ENCODE assay signal across 28 cellular contexts in the genomic region with DNA sequence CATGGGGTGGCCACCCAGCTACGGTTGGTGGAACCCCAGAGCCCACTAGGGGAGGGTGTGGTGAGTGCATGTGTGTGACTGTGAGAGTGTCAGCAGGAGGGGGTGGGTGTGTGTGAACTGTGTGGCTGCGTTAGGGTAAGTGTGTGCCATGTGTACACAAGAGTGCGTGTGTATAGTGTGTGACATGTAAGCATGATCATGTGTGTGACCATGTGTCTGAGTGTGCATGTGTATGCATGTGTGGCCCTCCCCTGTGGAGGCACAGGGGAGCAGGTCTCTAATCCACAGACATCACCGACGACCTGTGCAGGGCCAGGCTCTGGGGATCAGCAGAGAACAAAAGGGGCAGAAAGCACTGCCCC. TPM values are rescaled to one million over a fixed set of nuclear protein-coding genes. Genes with fewer than 3 reads are reported as not detected.
A peak's percentile ranks its signal among the peaks of the same experiment; 100 is the strongest.
DNase-seq lines count a peak whose midpoint lies in the region; ATAC-seq, FAIRE-seq and TF ChIP-seq lines count a peak whose summit lies in the region.
"Had no signal": no experiment of that assay in that cellular context is flagged by ENCODE, and none has a peak within 500 bp of the region (broad histone marks: within the 10 kb centered on the region; RNA-seq: fewer than 3 reads in every experiment).

No MANE protein-coding gene starts in this region.

- ATAC-seq in activated CD8-positive, alpha-beta T cell treated with anti-CD3 and anti-CD28 coated beads, Interleukin-2, amount 10 ng/mL, durations not matched to agents 7 days and 5 days, result no peak
- no peak for ATAC-seq in omental fat pad (ENCODE audit: low FRiP score)

- H3K79me2 ChIP-seq in astrocyte (ENCODE audit: insufficient read depth, low read length) (no peaks in the 10 kb centered on the region), endothelial cell of umbilical vein (ENCODE audit: control insufficient read depth, insufficient read depth, low read length) (no peaks in the 10 kb centered on the region), osteoblast (ENCODE audit: insufficient read depth, low read length) (no peaks in the 10 kb centered on the region)

- CTCF ChIA-PET in endothelial cell of umbilical vein (lab: Charles Lee), result no interaction called here
- CTCF ChIA-PET in activated CD8-positive, alpha-beta T cell treated with anti-CD3 and anti-CD28 coated beads, Interleukin-2, amount 10 ng/mL, durations not matched to agents 7 days and 5 days (lab: Charles Lee), result no interaction called here

- no peaks in the 10 kb centered on the region for H3K4me1 ChIP-seq in astrocyte (ENCODE audit: insufficient read depth, low read length)
- H3K4me1 ChIP-seq in endothelial cell of umbilical vein (ENCODE audit: control insufficient read depth, extremely low read depth, insufficient read depth, low read length), result no peaks in the 10 kb centered on the region
- H3K4me1 ChIP-seq in osteoblast (ENCODE audit: insufficient read depth, low read length), result no peaks in the 10 kb centered on the region
- H3K4me1 ChIP-seq: BE2C had no signal

- TF ChIP-seq POLR2A in endothelial cell of umbilical vein (IDR thresholded peaks at IDR 0.05; ENCODE audit: low read depth, low read length), result no peak

- peak overlapping the region; percentile 11 for H3K27ac Mint-ChIP-seq in astrocyte (ENCODE audit: unreplicated experiment)
- no peak overlapping the region for H3K27ac Mint-ChIP-seq in activated CD8-positive, alpha-beta T cell treated with anti-CD3 and anti-CD28 coated beads, Interleukin-2, amount 10 ng/mL, durations not matched to agents 7 days and 5 days
- H3K27ac Mint-ChIP-seq: CD14-positive monocyte; CD8-positive, alpha-beta memory T cell had no signal

- no peak for DNase-seq in astrocyte (ENCODE audit: low read depth)
- no peak for DNase-seq in endothelial cell of umbilical vein (ENCODE audit: low read depth, low spot score)
- peak; percentile 84 for DNase-seq in osteoblast (ENCODE audit: insufficient read length, low spot score, missing footprints)
- no peak for DNase-seq in NCI-H748 treated with DMSO at 0.1 percent for 48 hours (lab: John Stamatoyannopoulos, UW)
- DNase-seq in dedifferentiated amniotic fluid mesenchymal stem cell (ENCODE audit: extremely low spot score), result no peak
- DNase-seq in activated CD8-positive, alpha-beta T cell treated with anti-CD3 and anti-CD28 coated beads, Interleukin-2, amount 10 ng/mL, durations not matched to agents 7 days and 5 days, result no peak
- DNase-seq in omental fat pad (ENCODE audit: low spot score), result no peak
- DNase-seq: BE2C; Calu3; CD8-positive, alpha-beta memory T cell; DMS153; DND-41; KBM-7; MV-4-11; NCI-H1105; NCI-H1436 treated with DMSO at 0.1 percent for 48 hours; NCI-H187 treated with DMSO at 0.1 percent for 48 hours; NCI-H2171 treated with DMSO at 0.1 percent for 48 hours; NCI-H345; NCI-H510A treated with DMSO at 0.1 percent for 48 hours; NCI-H774; SIG-M5 had no signal

- H3K9me1 ChIP-seq in endothelial cell of umbilical vein (replicated peaks; ENCODE audit: control insufficient read depth, extremely low read depth, insufficient read depth, low read length), result no peaks in the 10 kb centered on the region

- H3K27me3 Mint-ChIP-seq in astrocyte (ENCODE audit: low read depth, unreplicated experiment), result peaks cover 46% of the 10 kb centered on the region
- peaks cover 24% of the 10 kb centered on the region for H3K27me3 Mint-ChIP-seq in activated CD8-positive, alpha-beta T cell treated with anti-CD3 and anti-CD28 coated beads, Interleukin-2, amount 10 ng/mL, durations not matched to agents 7 days and 5 days (ENCODE audit: low read depth)

- FAIRE-seq in astrocyte (lab: Jason Lieb, UNC), result no peak
- FAIRE-seq in endothelial cell of umbilical vein (lab: Jason Lieb, UNC), result no peak
- FAIRE-seq: GM12892, HTR-8/SVneo, RCC 7860 had no signal

- no peaks in the 10 kb centered on the region for H3K4me1 Mint-ChIP-seq in astrocyte (ENCODE audit: low read depth, unreplicated experiment)
- H3K4me1 Mint-ChIP-seq in activated CD8-positive, alpha-beta T cell treated with anti-CD3 and anti-CD28 coated beads, Interleukin-2, amount 10 ng/mL, durations not matched to agents 7 days and 5 days (ENCODE audit: low read depth), result peaks cover 2% of the 10 kb centered on the region

- no peak overlapping the region for H3K4me2 ChIP-seq in astrocyte (ENCODE audit: low read length)
- no peak overlapping the region for H3K4me2 ChIP-seq in endothelial cell of umbilical vein (ENCODE audit: insufficient read depth, low read length)
- no peak overlapping the region for H3K4me2 ChIP-seq in osteoblast (ENCODE audit: insufficient read depth, low read length)

- H3K27me3 ChIP-seq in astrocyte (ENCODE audit: insufficient read depth, low read length) (peaks cover 13% of the 10 kb centered on the region), endothelial cell of umbilical vein (ENCODE audit: control insufficient read depth in 2 of 2, insufficient read depth in 2 of 2, low read length in 2 of 2) (no peaks in the 10 kb centered on the region), osteoblast (ENCODE audit: insufficient read depth, low read length) (peaks cover 31% of the 10 kb centered on the region)

- H4K20me1 ChIP-seq in astrocyte (ENCODE audit: insufficient read depth, low read length) (no peaks in the 10 kb centered on the region), endothelial cell of umbilical vein (replicated peaks; ENCODE audit: control insufficient read depth, extremely low read depth, insufficient read depth, low read length) (no peaks in the 10 kb centered on the region), osteoblast (ENCODE audit: insufficient read depth, low read length) (no peaks in the 10 kb centered on the region)

- no TSS peak for BruUV-seq in endothelial cell of umbilical vein (replicated peaks; lab: Mats Ljungman, UMichigan)

- intact Hi-C loops in endothelial cell of umbilical vein (cut with micrococcal nuclease), result no loop called here

- dilution Hi-C loops in endothelial cell of umbilical vein (cut with MboI; ENCODE audit: extremely low pct_ligation_motif_present, low sequenced_read_pairs), result no loop called here

- no peaks in the 10 kb centered on the region for H3K9me3 Mint-ChIP-seq in astrocyte (ENCODE audit: unreplicated experiment)
- H3K9me3 Mint-ChIP-seq in activated CD8-positive, alpha-beta T cell treated with anti-CD3 and anti-CD28 coated beads, Interleukin-2, amount 10 ng/mL, durations not matched to agents 7 days and 5 days (ENCODE audit: insufficient read depth), result no peaks in the 10 kb centered on the region
- H3K9me3 Mint-ChIP-seq: CD8-positive, alpha-beta memory T cell had no signal

- no peaks in the 10 kb centered on the region for H3K36me3 Mint-ChIP-seq in astrocyte (ENCODE audit: low read depth, unreplicated experiment)
- no peaks in the 10 kb centered on the region for H3K36me3 Mint-ChIP-seq in activated CD8-positive, alpha-beta T cell treated with anti-CD3 and anti-CD28 coated beads, Interleukin-2, amount 10 ng/mL, durations not matched to agents 7 days and 5 days (ENCODE audit: low read depth)
- H3K36me3 Mint-ChIP-seq: CD8-positive, alpha-beta memory T cell had no signal

- no peak overlapping the region for H3K4me3 Mint-ChIP-seq in astrocyte (ENCODE audit: unreplicated experiment)
- no peak overlapping the region for H3K4me3 Mint-ChIP-seq in activated CD8-positive, alpha-beta T cell treated with anti-CD3 and anti-CD28 coated beads, Interleukin-2, amount 10 ng/mL, durations not matched to agents 7 days and 5 days
- H3K4me3 Mint-ChIP-seq: CD14-positive monocyte; CD8-positive, alpha-beta memory T cell had no signal

- H3K9me3 ChIP-seq in astrocyte (ENCODE audit: insufficient read depth, low read depth, low read length) (no peaks in the 10 kb centered on the region), endothelial cell of umbilical vein (replicated peaks; ENCODE audit: control insufficient read depth, insufficient read depth, low read length) (no peaks in the 10 kb centered on the region), osteoblast (ENCODE audit: low read depth, low read length) (no peaks in the 10 kb centered on the region)
- H3K9me3 ChIP-seq: BE2C had no signal

- POLR2A ChIA-PET in endothelial cell of umbilical vein (lab: Charles Lee), result no interaction called here
- POLR2A ChIA-PET in activated CD8-positive, alpha-beta T cell treated with anti-CD3 and anti-CD28 coated beads, Interleukin-2, amount 10 ng/mL, durations not matched to agents 7 days and 5 days (lab: Charles Lee), result no interaction called here

- H3K36me3 ChIP-seq in astrocyte (ENCODE audit: insufficient read depth, low read length), result no peaks in the 10 kb centered on the region
- H3K36me3 ChIP-seq in endothelial cell of umbilical vein (ENCODE audit: control insufficient read depth in 2 of 2, extremely low read depth in 1 of 2, insufficient read depth in 2 of 2, low read length in 2 of 2), result no peaks in the 10 kb centered on the region
- H3K36me3 ChIP-seq in osteoblast (ENCODE audit: insufficient read depth, low read length), result no peaks in the 10 kb centered on the region
- H3K36me3 ChIP-seq: BE2C had no signal

- H2AFZ ChIP-seq in astrocyte (ENCODE audit: low read depth, low read length), result no peak overlapping the region
- H2AFZ ChIP-seq in endothelial cell of umbilical vein (ENCODE audit: low read depth, low read length), result no peak overlapping the region
- H2AFZ ChIP-seq in osteoblast (ENCODE audit: low read length), result no peak overlapping the region

- no peak overlapping the region for H3K9ac ChIP-seq in astrocyte (ENCODE audit: low read length)
- H3K9ac ChIP-seq in endothelial cell of umbilical vein (replicated peaks; ENCODE audit: extremely low read depth, insufficient read depth, low read length), result no peak overlapping the region

- H3K27ac ChIP-seq in astrocyte (ENCODE audit: low read depth, low read length) (no peak overlapping the region), endothelial cell of umbilical vein (ENCODE audit: insufficient read depth, low read depth, low read length) (no peak overlapping the region), osteoblast (ENCODE audit: low read depth, low read length) (no peak overlapping the region)
- H3K27ac ChIP-seq: SK-N-MC had no signal

- H3K4me3 ChIP-seq in astrocyte (ENCODE audit: insufficient read depth, low read depth, low read length) (no peak overlapping the region), endothelial cell of umbilical vein (replicated peaks in 1 of 3; ENCODE audit: insufficient read depth in 1 of 3, low read depth in 1 of 3, low read length in 3 of 3) (no peak overlapping the region), osteoblast (ENCODE audit: insufficient read depth, low read length) (no peak overlapping the region)
- H3K4me3 ChIP-seq: SK-N-MC had no signal

- no peak for TF ChIP-seq CTCF in astrocyte (IDR thresholded peaks at IDR 0.05; ENCODE audit: insufficient read depth, low read depth, low read length)
- TF ChIP-seq CTCF in endothelial cell of umbilical vein (IDR thresholded peaks at IDR 0.05; ENCODE audit: extremely low read depth in 1 of 2, insufficient read depth in 1 of 2, low read depth in 1 of 2, low read length in 2 of 2), result no peak
- TF ChIP-seq CTCF in osteoblast (IDR thresholded peaks at IDR 0.05; ENCODE audit: extremely low read depth, low read depth, low read length), result no peak
- no peak for TF ChIP-seq CTCF in omental fat pad (IDR thresholded peaks at IDR 0.05)

RNA-seq across cellular contexts. Expression of a gene that starts 3.5 kb away (rescaled TPM):
- total RNA-seq in astrocyte, result 1.3 and 1.5 TPM in 2 replicates
- 0.75 and 1.1 TPM in 2 replicates for total RNA-seq in endothelial cell of umbilical vein
- polyA plus RNA-seq in endothelial cell of umbilical vein, result 0.88 and 0.98 TPM in 2 replicates
- polyA plus RNA-seq in endothelial cell of umbilical vein (2011; cell fraction: cytosol; rRNA removed), result 1.2 TPM in 2 replicates
- 0.98 and 1.1 TPM in 2 replicates for polyA plus RNA-seq in endothelial cell of umbilical vein (2011; cell fraction: nucleus; rRNA removed)
- 1.4 and 1.6 TPM in 2 replicates for polyA plus RNA-seq in endothelial cell of umbilical vein (2012)
- polyA minus RNA-seq in endothelial cell of umbilical vein, result 0.56 and 0.85 TPM in 2 replicates
- not detected for polyA minus RNA-seq in endothelial cell of umbilical vein (2011; cell fraction: cytosol; rRNA and poly(A)+ RNA removed)
- 0.38 and 0.72 TPM in 2 replicates for polyA minus RNA-seq in endothelial cell of umbilical vein (2011; cell fraction: nucleus; rRNA and poly(A)+ RNA removed)
- under 0.01 and 0.29 TPM in 2 replicates for total RNA-seq in osteoblast
- not detected for total RNA-seq in activated CD8-positive, alpha-beta T cell treated with anti-CD3 and anti-CD28 coated beads, Interleukin-2, amount 10 ng/mL, durations not matched to agents 7 days and 5 days
- total RNA-seq in omental fat pad, result under 1 TPM in 2 of 4 donors, not detected in 2; 0.24 to 0.37 TPM
- total RNA-seq: Calu3, LHCN-M2 had no signal
- polyA plus RNA-seq: CD14-positive monocyte; CD8-positive, alpha-beta memory T cell had no signal
